ENCODE assay signal across 27 cellular contexts in genomic region chr1:8158995-8159394, GRCh38.
"Had no signal": no experiment of that assay in that cellular context is flagged by ENCODE, and none has a peak within 500 bp of the region (broad histone marks: within the 10 kb centered on the region; RNA-seq: fewer than 3 reads in every experiment).

No MANE protein-coding gene starts in this region.

- H3K4me3 Mint-ChIP-seq: activated naive CD8-positive, alpha-beta T cell; activated T-cell treated with anti-CD3 and anti-CD28 coated beads, Interleukin-2, amount 50 U/mL, for 24 hours; endodermal cell; natural killer cell; neural progenitor cell; stimulated activated memory B cell treated with anti-CD40 and anti-IgM and Interleukin-4, amounts not matched to agents 10 μg/mL and 1 μg/mL and 100 μg/mL, for 72 hours had no signal

- ATAC-seq: esophagus mucosa; foreskin keratinocyte; heart right ventricle; left lung; natural killer cell; psoas muscle; stimulated activated memory B cell treated with anti-CD40 and anti-IgM and Interleukin-4, amounts not matched to agents 10 μg/mL and 1 μg/mL and 100 μg/mL, for 72 hours had no signal

- H3K36me3 Mint-ChIP-seq: activated naive CD8-positive, alpha-beta T cell; natural killer cell; neural progenitor cell; stimulated activated memory B cell treated with anti-CD40 and anti-IgM and Interleukin-4, amounts not matched to agents 10 μg/mL and 1 μg/mL and 100 μg/mL, for 72 hours had no signal

- DNase-seq: activated CD4-positive, alpha-beta T cell treated with anti-CD3 and anti-CD28 coated beads for 48 hours; activated CD4-positive, alpha-beta T cell treated with anti-CD3 and anti-CD28 coated beads, Interleukin-2, amount 50 U/mL, for 48 hours; activated CD8-positive, alpha-beta memory T cell treated with anti-CD3 and anti-CD28 coated beads, Interleukin-2, amount 50 U/mL, for 48 hours; activated naive CD4-positive, alpha-beta T cell; activated T-cell treated with anti-CD3 and anti-CD28 coated beads, Interleukin-2, amount 50 U/mL, for 24 hours; caudate nucleus; cortex of kidney; endodermal cell; foreskin keratinocyte; heart right ventricle; kidney glomerular epithelial cell; left lung; mesendoderm; natural killer cell; occipital lobe; psoas muscle; sigmoid colon; small intestine; stimulated activated CD4-positive, alpha-beta T cell treated with anti-CD3 and anti-CD28 coated beads, Interleukin-4, amount 100 ng/mL, for 24 hours; T-helper 9 cell; trophoblast cell; WERI-Rb-1 had no signal

- H3K27ac Mint-ChIP-seq: activated naive CD8-positive, alpha-beta T cell; activated T-cell treated with anti-CD3 and anti-CD28 coated beads, Interleukin-2, amount 50 U/mL, for 24 hours; endodermal cell; natural killer cell; neural progenitor cell; stimulated activated memory B cell treated with anti-CD40 and anti-IgM and Interleukin-4, amounts not matched to agents 10 μg/mL and 1 μg/mL and 100 μg/mL, for 72 hours had no signal

- H3K9me3 ChIP-seq: heart right ventricle, left lung, psoas muscle, sigmoid colon, thoracic aorta had no signal

- H3K27me3 Mint-ChIP-seq: activated naive CD8-positive, alpha-beta T cell had no signal

- H3K9me3 Mint-ChIP-seq: activated T-cell treated with anti-CD3 and anti-CD28 coated beads, Interleukin-2, amount 50 U/mL, for 24 hours; natural killer cell; stimulated activated memory B cell treated with anti-CD40 and anti-IgM and Interleukin-4, amounts not matched to agents 10 μg/mL and 1 μg/mL and 100 μg/mL, for 72 hours had no signal
